In genomic region chr12:22856120-22856699, GRCh38 we compare ENCODE assay signal across 8 cellular contexts.
A peak's percentile ranks its signal among the peaks of the same experiment; 100 is the strongest.
DNase-seq lines count a peak whose midpoint lies in the region; ATAC-seq and TF ChIP-seq lines count a peak whose summit lies in the region.

No MANE protein-coding gene starts in this region.

- DNase-seq in NCI-H345 treated with DMSO at 0.1 percent for 48 hours (lab: John Stamatoyannopoulos, UW; ENCODE audit: unreplicated experiment): peak; percentile 63
- peak; percentile 56 to 68 for DNase-seq in cardiac fibroblast (ENCODE audit: low read depth in 2 of 2)
- DNase-seq in middle frontal gyrus (ENCODE audit: extremely low spot score, low spot score): peak; percentile 13
- no peak for DNase-seq in activated naive CD4-positive, alpha-beta T cell (lab: John Stamatoyannopoulos, UW)

- peak; percentile 89 for TF ChIP-seq CTCF in 22Rv1 (IDR thresholded peaks at IDR 0.05)
- TF ChIP-seq CTCF in GM12875 (IDR thresholded peaks at IDR 0.05; ENCODE audit: borderline replicate concordance, insufficient read depth, low read depth, low read length): peak; percentile 33; the same call in 1 of the 2 replicates
- peak; percentile 46 for TF ChIP-seq CTCF in cardiac fibroblast (IDR thresholded peaks at IDR 0.05; ENCODE audit: low read depth, low read length)

- H3K27ac ChIP-seq in 22Rv1: no peak overlapping the region

- ATAC-seq in GM18505 (IDR thresholded peaks at IDR 0.05; ENCODE audit: unreplicated experiment) (no peak), GM19351 (IDR thresholded peaks at IDR 0.05; ENCODE audit: unreplicated experiment) (no peak)

- no peak overlapping the region for H3K4me3 ChIP-seq in GM12875 (ENCODE audit: low read depth, low read length)
- H3K4me3 ChIP-seq in cardiac fibroblast (replicated peaks in 1 of 2; ENCODE audit: low read depth in 2 of 2, low read length in 2 of 2): no peak overlapping the region

- no peak for TF ChIP-seq POLR2A in GM18505 (IDR thresholded peaks at IDR 0.05; ENCODE audit: borderline replicate concordance, extremely low read depth, insufficient read depth, insufficient read length)

Comparison
In these comparisons a context has a peak if more than half of its experiments do, and no peak if none do; other contexts are left out.
1. CTCF ChIP-seq: peak in every context shown above with its lines; median percentile 89 in 22Rv1; 46 in cardiac fibroblast; 33 in GM12875.
2. DNase-seq: peak in NCI-H345 treated with DMSO at 0.1 percent for 48 hours (single experiment), cardiac fibroblast (2 of 2) and middle frontal gyrus (single experiment); none in activated naive CD4-positive, alpha-beta T cell (0 of 4).